ENCODE assay signal across 23 cellular contexts in genomic region chr3:193132247-193132646, GRCh38.
"Had no signal": no experiment of that assay in that cellular context is flagged by ENCODE, and none has a peak within 500 bp of the region (broad histone marks: within the 10 kb centered on the region; RNA-seq: fewer than 3 reads in every experiment).

No MANE protein-coding gene starts in this region.

- H3K4me2 ChIP-seq: smooth muscle cell had no signal

- H3K27ac ChIP-seq: body of pancreas, heart right ventricle, parathyroid adenoma, right lobe of liver, testis, uterus, VCaP had no signal

- H3K79me2 ChIP-seq: parathyroid adenoma had no signal

- H2AFZ ChIP-seq: parathyroid adenoma had no signal

- H3K4me3 ChIP-seq: body of pancreas, heart right ventricle, right lobe of liver, smooth muscle cell, testis, uterus had no signal

- H3K4me1 ChIP-seq: body of pancreas, heart right ventricle, parathyroid adenoma, right lobe of liver, testis, uterus had no signal

- H3K9me3 ChIP-seq: body of pancreas, right lobe of liver, testis, uterus had no signal

- H3K9ac ChIP-seq: parathyroid adenoma had no signal

- H3K27me3 ChIP-seq: body of pancreas, right lobe of liver, testis, uterus had no signal

- H3K36me3 ChIP-seq: heart right ventricle, right lobe of liver, uterus had no signal

- DNase-seq: activated CD4-positive, alpha-beta memory T cell treated with anti-CD3 and anti-CD28 coated beads, Interleukin-2, amount 10 ng/mL, durations not matched to agents 7 days and 5 days; activated CD4-positive, alpha-beta T cell treated with anti-CD3 and anti-CD28 coated beads, Interleukin-2, amount 10 ng/mL, durations not matched to agents 24 days and 14 days; activated CD8-positive, alpha-beta memory T cell treated with anti-CD3 and anti-CD28 coated beads, Interleukin-2, amount 10 ng/mL, durations not matched to agents 7 days and 5 days; activated effector memory CD4-positive, alpha-beta T cell treated with anti-CD3 and anti-CD28 coated beads, Interleukin-2, amount 50 U/mL, for 16 hours; activated naive CD4-positive, alpha-beta T cell treated with anti-CD3 and anti-CD28 coated beads, Interleukin-2, amount 50 U/mL, for 16 hours; activated naive CD8-positive, alpha-beta T cell treated with anti-CD3 and anti-CD28 coated beads, Interleukin-2, amount 50 U/mL, for 24 hours; activated T-cell treated with anti-CD3 and anti-CD28 coated beads for 4 hours; body of pancreas; heart right ventricle; islet precursor cell; left cardiac atrium; nucleus accumbens; right lobe of liver; stimulated activated CD4-positive, alpha-beta T cell treated with anti-CD3 and anti-CD28 coated beads, Interleukin-15, amount 100 ng/mL, for 24 hours; stimulated activated CD4-positive, alpha-beta T cell treated with anti-CD3 and anti-CD28 coated beads, Interleukin-2, amount 100 ng/mL, for 48 hours; stimulated activated CD8-positive, alpha-beta memory T cell treated with anti-CD3 and anti-CD28 coated beads, Interleukin-4, amount 100 ng/mL, for 48 hours; stimulated activated naive B cell treated with anti-CD40 and anti-IgM and Interleukin-4, amounts not matched to agents 10 μg/mL and 1 μg/mL and 100 μg/mL, for 72 hours; testis; trophoblast cell; uterus had no signal
